In the genomic region with DNA sequence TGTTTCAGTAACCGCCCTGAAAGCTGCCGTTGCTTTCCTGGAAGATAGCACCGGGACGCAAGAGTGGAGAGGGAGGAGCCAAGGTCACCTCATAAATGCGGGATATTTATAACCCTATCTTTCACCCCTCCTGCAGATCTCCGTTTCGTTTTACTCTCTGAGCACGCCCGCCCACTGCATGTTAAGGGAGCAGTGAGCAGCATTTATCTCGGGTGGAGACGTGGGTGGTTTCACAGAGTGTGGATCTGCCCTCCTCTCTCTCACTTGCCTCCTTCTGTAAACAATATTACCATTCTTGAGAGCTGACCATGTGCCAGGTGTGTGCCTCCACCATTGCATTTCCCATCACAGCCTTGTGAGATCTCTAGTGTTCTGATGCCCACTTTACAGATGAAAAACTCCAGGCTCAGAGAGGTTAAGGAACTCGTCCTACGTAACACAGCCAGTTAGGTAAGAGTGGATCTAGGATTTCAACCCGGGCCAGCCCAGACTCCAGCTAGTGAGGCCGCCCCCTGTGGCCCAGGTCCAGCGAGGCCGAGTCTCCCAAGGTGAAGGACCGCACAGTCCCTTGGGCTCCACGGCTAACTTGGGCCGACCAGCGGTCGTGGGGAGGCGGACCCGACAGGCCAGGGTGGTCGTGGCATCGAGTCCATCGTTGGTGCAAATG, we compare ENCODE assay signal across 8 cellular contexts. TPM values are rescaled to one million over a fixed set of nuclear protein-coding genes. Genes with fewer than 3 reads are reported as not detected.
DNase-seq lines count a peak whose midpoint lies in the region; ATAC-seq and TF ChIP-seq lines count a peak whose summit lies in the region.

No MANE protein-coding gene starts in this region.

- WGBS in right lobe of liver (ENCODE audit: insufficient coverage, low coverage, low lambda C conversion rate, missing lambda C conversion rate) = 13% methylated on average over 13 of the region's 27 CpGs

- no peaks in the 10 kb centered on the region for H3K36me3 Mint-ChIP-seq in chondrocyte (ENCODE audit: low read depth)
- H3K36me3 Mint-ChIP-seq in stimulated activated memory B cell treated with anti-CD40 and anti-IgM and Interleukin-4, amounts not matched to agents 10 μg/mL and 1 μg/mL and 100 μg/mL, for 72 hours = no peaks in the 10 kb centered on the region

- H3K27ac ChIP-seq in right lobe of liver = peak overlapping the region; percentile 89 to 97 (median 92)

- H3K4me3 Mint-ChIP-seq in chondrocyte (ENCODE audit: unreplicated experiment) = peak overlapping the region; percentile 49
- peak overlapping the region; percentile 80 for H3K4me3 Mint-ChIP-seq in stimulated activated memory B cell treated with anti-CD40 and anti-IgM and Interleukin-4, amounts not matched to agents 10 μg/mL and 1 μg/mL and 100 μg/mL, for 72 hours

- DNase-seq in Caki2 (ENCODE audit: low read depth) (peak; percentile 96), SHP77 treated with DMSO at 0.1 percent for 48 hours (lab: John Stamatoyannopoulos, UW) (peak; percentile 72), chondrocyte (ENCODE audit: low spot score) (no peak), right lobe of liver (peak; percentile 85 to 93 (median 92)), GDM1 (lab: John Stamatoyannopoulos, UW) (no peak)

- no peaks in the 10 kb centered on the region for H3K27me3 ChIP-seq in right lobe of liver

- ATAC-seq in GM19438 (IDR thresholded peaks at IDR 0.05; ENCODE audit: low read depth, unreplicated experiment) = peak; percentile 46
- peak; percentile 45 for ATAC-seq in HG03469 (IDR thresholded peaks at IDR 0.05; ENCODE audit: unreplicated experiment)
- ATAC-seq in right lobe of liver = peak; percentile 77 to 90 (median 88)
- ATAC-seq in stimulated activated memory B cell treated with anti-CD40 and anti-IgM and Interleukin-4, amounts not matched to agents 10 μg/mL and 1 μg/mL and 100 μg/mL, for 72 hours = peak; percentile 72

- peak; percentile 55 for TF ChIP-seq POLR2A in right lobe of liver (IDR thresholded peaks at IDR 0.05)

- no peaks in the 10 kb centered on the region for H3K9me3 ChIP-seq in right lobe of liver

- TF ChIP-seq CTCF in chondrocyte (IDR thresholded peaks at IDR 0.05) (no peak), right lobe of liver (IDR thresholded peaks at IDR 0.05) (no peak)

- peak overlapping the region; percentile 65 to 100 (median 98) for H3K4me3 ChIP-seq in right lobe of liver

- H3K36me3 ChIP-seq in right lobe of liver = no peaks in the 10 kb centered on the region

- H3K27me3 Mint-ChIP-seq in chondrocyte (ENCODE audit: low read depth) = peaks cover 4% of the 10 kb centered on the region
- H3K27me3 Mint-ChIP-seq in stimulated activated memory B cell treated with anti-CD40 and anti-IgM and Interleukin-4, amounts not matched to agents 10 μg/mL and 1 μg/mL and 100 μg/mL, for 72 hours = no peaks in the 10 kb centered on the region

- in situ Hi-C loops in Caki2 (cut with HindIII; ENCODE audit: low pct_unique_long_range_greater_than_20kb, low sequenced_read_pairs) = no loop called here

- H3K9me3 Mint-ChIP-seq in chondrocyte (ENCODE audit: low read depth) = no peaks in the 10 kb centered on the region
- no peaks in the 10 kb centered on the region for H3K9me3 Mint-ChIP-seq in stimulated activated memory B cell treated with anti-CD40 and anti-IgM and Interleukin-4, amounts not matched to agents 10 μg/mL and 1 μg/mL and 100 μg/mL, for 72 hours

- peaks cover 0 to 30% (median 9%) of the 10 kb centered on the region in 4 donors for H3K4me1 ChIP-seq in right lobe of liver

- intact Hi-C loops in right lobe of liver (cut with DNase I) = no loop called here

- H3K27ac Mint-ChIP-seq in chondrocyte (ENCODE audit: unreplicated experiment) = no peak overlapping the region
- peak overlapping the region; percentile 73 for H3K27ac Mint-ChIP-seq in stimulated activated memory B cell treated with anti-CD40 and anti-IgM and Interleukin-4, amounts not matched to agents 10 μg/mL and 1 μg/mL and 100 μg/mL, for 72 hours

- H3K4me1 Mint-ChIP-seq in chondrocyte (ENCODE audit: low read depth) = peaks cover 11% of the 10 kb centered on the region
- peaks cover 54% of the 10 kb centered on the region for H3K4me1 Mint-ChIP-seq in stimulated activated memory B cell treated with anti-CD40 and anti-IgM and Interleukin-4, amounts not matched to agents 10 μg/mL and 1 μg/mL and 100 μg/mL, for 72 hours

RNA-seq across cellular contexts. Expression of a gene that starts 16.9 kb away (rescaled TPM):
- total RNA-seq in Caki2 (2014; rRNA removed; shearing (Covaris generic); ENCODE audit: low replicate concordance) = 37.6 and 39.9 TPM in 2 replicates
- total RNA-seq in chondrocyte (6.7 to 10.5 TPM (median 9.2 TPM) in 3 replicates), right lobe of liver (10 to 100 TPM; 17.1 to 67.7 (median 20.3) TPM)

RNA-seq across cellular contexts. Expression of a gene that starts 49.5 kb away (rescaled TPM):
- 310 and 334 TPM in 2 replicates for total RNA-seq in Caki2 (2014; rRNA removed; shearing (Covaris generic); ENCODE audit: low replicate concordance)
- 40.2 to 42.4 TPM (median 40.9 TPM) in 3 replicates for total RNA-seq in chondrocyte
- total RNA-seq in right lobe of liver = 10 to 100 TPM; 43.4 to 83.0 (median 51.0) TPM

RNA-seq across cellular contexts. Expression of a gene that starts 49.8 kb away (rescaled TPM):
- 3.0 and 13.2 TPM in 2 replicates for total RNA-seq in Caki2 (2014; rRNA removed; shearing (Covaris generic); ENCODE audit: low replicate concordance)
- total RNA-seq in chondrocyte = 4.8 to 5.8 TPM (median 5.5 TPM) in 3 replicates
- total RNA-seq in right lobe of liver = 10 to 100 TPM in 2 of 6 experiments, 1 to 10 TPM in 4; 3.6 to 13.6 (median 7.3) TPM

Comparison
In these comparisons a context has a peak if more than half of its experiments do, and no peak if none do; other contexts are left out.
1. DNase-seq: peak in Caki2 (single experiment), SHP77 treated with DMSO at 0.1 percent for 48 hours (single experiment) and right lobe of liver (3 of 3); none in chondrocyte (single experiment) and GDM1 (single experiment).
2. Peak in every context shown above with its lines, with median percentiles within 50 percentile points of each other: ATAC-seq.